Comparison of ENCODE assay signal across 9 cellular contexts in the genomic region with DNA sequence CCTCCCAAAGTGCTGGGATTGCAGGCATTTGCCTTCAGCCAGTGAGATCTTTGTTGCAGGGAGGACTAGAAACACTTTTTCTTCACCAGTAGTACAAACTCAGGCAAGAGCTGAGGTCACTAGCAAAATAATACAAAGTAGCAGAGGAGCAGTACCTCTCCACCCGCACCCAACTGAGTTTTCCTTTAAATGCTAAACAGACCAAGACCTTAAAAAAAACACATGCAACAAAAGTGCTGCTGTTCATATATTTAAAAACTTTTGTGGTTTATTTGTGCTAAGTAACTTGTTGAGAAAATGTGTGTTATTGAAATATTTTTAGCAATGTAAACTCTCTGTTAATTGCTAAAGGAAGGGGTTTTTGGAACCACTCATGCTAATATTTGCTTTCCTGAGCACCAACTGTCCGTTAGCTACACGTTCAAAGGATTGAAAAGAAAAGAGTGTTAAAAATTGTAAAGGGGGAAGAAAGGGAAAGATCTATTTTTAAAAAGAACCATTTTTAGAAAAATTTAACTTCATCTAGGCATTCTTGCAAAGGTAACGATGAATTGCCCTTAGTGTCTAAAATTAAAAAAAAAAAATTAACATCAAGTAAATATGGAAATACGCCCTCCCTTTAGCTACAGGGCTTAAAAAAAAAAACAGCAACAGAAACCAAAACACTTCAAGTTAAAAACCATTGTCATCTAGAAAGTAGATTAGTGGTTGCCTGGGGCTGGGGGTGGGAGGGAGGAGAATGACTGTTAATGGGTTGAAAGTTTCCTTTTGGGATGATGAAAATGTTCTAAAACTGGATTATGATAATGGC.
DNase-seq lines count a peak whose midpoint lies in the region; ATAC-seq, FAIRE-seq and TF ChIP-seq lines count a peak whose summit lies in the region.
"Had no signal": no experiment of that assay in that cellular context is flagged by ENCODE, and none has a peak within 500 bp of the region (broad histone marks: within the 10 kb centered on the region; RNA-seq: fewer than 3 reads in every experiment).

No MANE protein-coding gene starts in this region.

- no peak overlapping the region for H2BK15ac ChIP-seq in H1 (ENCODE audit: low read length)

- H3K14ac ChIP-seq in H1 (ENCODE audit: insufficient read length), result no peak overlapping the region

- peaks cover 0 to 7% (median 2%) of the 10 kb centered on the region in 4 experiments; a peak in 2 of 7 replicates for H3K4me1 ChIP-seq in H1 (replicated peaks in 1 of 4; ENCODE audit: control insufficient read depth in 3 of 4, insufficient read depth in 4 of 4, low read length in 3 of 4)
- H3K4me1 ChIP-seq in heart right ventricle, result no peaks in the 10 kb centered on the region
- no peaks in the 10 kb centered on the region for H3K4me1 ChIP-seq in body of pancreas

- no peak overlapping the region for H3K4ac ChIP-seq in H1 (replicated peaks; ENCODE audit: insufficient read length, low read depth, low read length)

- peak overlapping the region in 1 of 4 experiments; percentile 20; a peak in 2 of 8 replicates for H3K4me3 ChIP-seq in H1 (ENCODE audit: extremely low read depth in 1 of 4, insufficient read depth in 2 of 4, low read depth in 3 of 4, low read length in 4 of 4)
- no peak overlapping the region for H3K4me3 ChIP-seq in heart right ventricle
- H3K4me3 ChIP-seq in body of pancreas, result no peak overlapping the region

- H3K9me3 ChIP-seq in H1 (ENCODE audit: insufficient read depth in 2 of 2, low read depth in 1 of 2, low read length in 1 of 2) (peaks cover 0 to 4% of the 10 kb centered on the region in 2 experiments; a peak in 2 of 4 replicates), heart right ventricle (no peaks in the 10 kb centered on the region), body of pancreas (no peaks in the 10 kb centered on the region)

- H4K5ac ChIP-seq in H1 (ENCODE audit: insufficient read length, low read depth, low read length), result peak overlapping the region; percentile 58

- no peak overlapping the region for H2BK120ac ChIP-seq in H1 (replicated peaks; ENCODE audit: low read depth, low read length)

- no peak for TF ChIP-seq RAD21 in H1 (IDR thresholded peaks at IDR 0.05 in 1 of 2, conservative IDR thresholded peaks at IDR 0.05 in 1 of 2; ENCODE audit: low read depth in 2 of 2, low read length in 2 of 2)

- no peaks in the 10 kb centered on the region for H3K79me2 ChIP-seq in H1 (ENCODE audit: control insufficient read depth in 1 of 2, insufficient read depth in 2 of 2, low read length in 2 of 2)

- TF ChIP-seq POLR2A in H1 (IDR thresholded peaks at IDR 0.05; ENCODE audit: control extremely low read depth in 1 of 2, low read depth in 2 of 2, low read length in 2 of 2), result no peak
- no peak for TF ChIP-seq POLR2A in body of pancreas (IDR thresholded peaks at IDR 0.05)

- no peak overlapping the region for H3K56ac ChIP-seq in H1 (replicated peaks; ENCODE audit: insufficient read length, low read depth, low read length)

- H2AK5ac ChIP-seq in H1 (ENCODE audit: low read depth, low read length), result no peak overlapping the region

- POLR2A ChIA-PET in H1 (lab: Charles Lee; ENCODE audit: partially characterized antibody), result interaction anchor here (0.6 to 1.0 kb wide), 2 partner anchors 10 to 581 kb away, joined by 3 read pairs; no protein-coding TSS in a partner anchor
- POLR2A ChIA-PET in HEK293T (lab: Yijun Ruan, JAX), result interaction anchor here (1.8 kb wide), 1 partner anchor 20 kb away, joined by 9 read pairs; no protein-coding TSS in a partner anchor

- H4K8ac ChIP-seq in H1 (ENCODE audit: extremely low read depth, insufficient read depth, low read length), result no peak overlapping the region

- H3K27ac ChIP-seq in H1 (ENCODE audit: low read depth, low read length), result no peak overlapping the region
- H3K27ac ChIP-seq in heart right ventricle, result no peak overlapping the region
- no peak overlapping the region for H3K27ac ChIP-seq in body of pancreas

- no peak overlapping the region; a peak in 1 of 4 replicates for H3K4me2 ChIP-seq in H1 (ENCODE audit: insufficient read depth in 1 of 2, low read depth in 2 of 2, low read length in 2 of 2)

- H3K27me3 ChIP-seq in H1 (replicated peaks in 1 of 4; ENCODE audit: control insufficient read depth in 3 of 4, extremely low read depth in 1 of 4, insufficient read depth in 3 of 4, low read length in 3 of 4), result no peaks in the 10 kb centered on the region; a peak in 1 of 7 replicates
- H3K27me3 ChIP-seq in heart right ventricle, result no peaks in the 10 kb centered on the region
- no peaks in the 10 kb centered on the region for H3K27me3 ChIP-seq in body of pancreas

- no peaks in the 10 kb centered on the region for H3K79me1 ChIP-seq in H1 (ENCODE audit: low read depth, low read length)

- H2BK5ac ChIP-seq in H1 (ENCODE audit: low read depth, low read length), result no peak overlapping the region

- H3K36me3 ChIP-seq in H1 (ENCODE audit: control insufficient read depth in 2 of 4, insufficient read depth in 4 of 4, low read length in 3 of 4) (no peaks in the 10 kb centered on the region), heart right ventricle (no peaks in the 10 kb centered on the region), body of pancreas (replicated peaks in 1 of 2; ENCODE audit: insufficient read depth in 1 of 2, low read depth in 2 of 2) (no peaks in the 10 kb centered on the region)

- TF ChIP-seq CTCF in GM10266 (IDR thresholded peaks at IDR 0.05; ENCODE audit: control insufficient read depth, insufficient read depth, low read depth, missing control alignments), result no peak
- TF ChIP-seq CTCF in H1 (IDR thresholded peaks at IDR 0.05; ENCODE audit: control extremely low read depth in 1 of 3, insufficient read depth in 1 of 3, low read depth in 1 of 3, low read length in 3 of 3), result no peak
- no peak for TF ChIP-seq CTCF in heart right ventricle (IDR thresholded peaks at IDR 0.05)
- no peak for TF ChIP-seq CTCF in body of pancreas (IDR thresholded peaks at IDR 0.05)

- H3K23ac ChIP-seq in H1 (ENCODE audit: insufficient read length), result no peak overlapping the region

- H3K18ac ChIP-seq in H1 (ENCODE audit: extremely low read depth, low read length), result no peak overlapping the region

- H4K20me1 ChIP-seq in H1 (replicated peaks in 1 of 2; ENCODE audit: control insufficient read depth in 1 of 2, insufficient read depth in 2 of 2, low read length in 2 of 2), result no peaks in the 10 kb centered on the region

- H3K23me2 ChIP-seq in H1 (ENCODE audit: low read depth, low read length), result no peaks in the 10 kb centered on the region

- CTCF ChIA-PET in H1 (lab: Charles Lee; ENCODE audit: partially characterized antibody) (interaction anchor here (1.2 to 3.0 kb wide), 3 partner anchors 13 to 124 kb away, joined by 5 to 9 read pairs (median 6); no protein-coding TSS in a partner anchor), HEK293T (lab: Yijun Ruan, JAX) (interaction anchor here (1.0 kb wide), 1 partner anchor 123 kb away, joined by 3 read pairs; no protein-coding TSS in a partner anchor)

- no peak for FAIRE-seq in H1 (lab: Jason Lieb, UNC)
- FAIRE-seq: astrocyte had no signal

- peak; percentile 87 for ATAC-seq in GM21515 (IDR thresholded peaks at IDR 0.05; ENCODE audit: unreplicated experiment)
- ATAC-seq in HG03565 (IDR thresholded peaks at IDR 0.05; ENCODE audit: unreplicated experiment), result peak; percentile 82
- no peak for ATAC-seq in heart right ventricle
- ATAC-seq in body of pancreas, result no peak

- no peak overlapping the region for H4K91ac ChIP-seq in H1 (replicated peaks; ENCODE audit: insufficient read length, low read length)

- 61% methylated on average over 5 of the region's 5 CpGs; no CpG with 5 or more reads in 1 of the 2 experiments for WGBS in H1 (ENCODE audit: extremely low coverage in 1 of 2, insufficient coverage in 1 of 2, insufficient read length in 1 of 2, insufficient replicate concordance in 2 of 2, low coverage in 1 of 2, low lambda C conversion rate in 2 of 2, missing lambda C conversion rate in 1 of 2), 2 experiments
- 72 to 80% methylated on average over 5 of the region's 5 CpGs for WGBS in heart right ventricle, 2 donors
- WGBS in body of pancreas, 2 donors, result 66 to 67% methylated on average over 5 of the region's 5 CpGs

- H2BK12ac ChIP-seq in H1 (ENCODE audit: low read depth, low read length), result no peak overlapping the region

- H2BK20ac ChIP-seq in H1 (ENCODE audit: low read length), result no peak overlapping the region

- H2AFZ ChIP-seq in H1 (ENCODE audit: low read length), result no peak overlapping the region

- no peak overlapping the region for H3K9ac ChIP-seq in H1 (replicated peaks in 1 of 4; ENCODE audit: extremely low read depth in 1 of 4, low read depth in 3 of 4, low read length in 3 of 4)

- DNase-seq in GM10266 (ENCODE audit: extremely low spot score) (peak; percentile 51), H1 (ENCODE audit: low read depth in 1 of 2, low spot score in 2 of 2) (no peak), heart right ventricle (no peak), body of pancreas (no peak), HEK293T (ENCODE audit: extremely low spot score) (no peak), NCI-H187 treated with DMSO at 0.1 percent for 48 hours (lab: John Stamatoyannopoulos, UW) (no peak)

- intact Hi-C loops in heart right ventricle (cut with DNase I) (no loop called here), body of pancreas (cut with DNase I) (no loop called here)

- TF ChIP-seq EP300 in H1 (IDR thresholded peaks at IDR 0.05; ENCODE audit: borderline replicate concordance in 1 of 2, low read depth in 2 of 2, low read length in 2 of 2), result no peak

TF ChIP-seq in H1, 55 proteins besides CTCF, POLR2A, EP300 and RAD21:
- TF ChIP-seq CBX8 (IDR thresholded peaks at IDR 0.05; ENCODE audit: borderline replicate concordance, low read depth, low read length), result no peak

TF ChIP-seq in HEK293T, 16 proteins besides CTCF, POLR2A, EP300 and RAD21:
- no peak for TF ChIP-seq SP1 (IDR thresholded peaks at IDR 0.05)
- no peak for TF ChIP-seq L3MBTL2 (conservative IDR thresholded peaks at IDR 0.05)
- TF ChIP-seq NFRKB (IDR thresholded peaks at IDR 0.05), result no peak
- TF ChIP-seq SUZ12 (IDR thresholded peaks at IDR 0.05), result no peak
- no peak for TF ChIP-seq ARNT (IDR thresholded peaks at IDR 0.05)
- TF ChIP-seq LEF1 (IDR thresholded peaks at IDR 0.05; ENCODE audit: borderline replicate concordance), result no peak
- no peak for TF ChIP-seq TARDBP (IDR thresholded peaks at IDR 0.05)
- TF ChIP-seq, protein P1, sequence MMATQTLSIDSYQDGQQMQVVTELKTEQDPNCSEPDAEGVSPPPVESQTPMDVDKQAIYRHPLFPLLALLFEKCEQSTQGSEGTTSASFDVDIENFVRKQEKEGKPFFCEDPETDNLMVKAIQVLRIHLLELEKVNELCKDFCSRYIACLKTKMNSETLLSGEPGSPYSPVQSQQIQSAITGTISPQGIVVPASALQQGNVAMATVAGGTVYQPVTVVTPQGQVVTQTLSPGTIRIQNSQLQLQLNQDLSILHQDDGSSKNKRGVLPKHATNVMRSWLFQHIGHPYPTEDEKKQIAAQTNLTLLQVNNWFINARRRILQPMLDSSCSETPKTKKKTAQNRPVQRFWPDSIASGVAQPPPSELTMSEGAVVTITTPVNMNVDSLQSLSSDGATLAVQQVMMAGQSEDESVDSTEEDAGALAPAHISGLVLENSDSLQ (IDR thresholded peaks at IDR 0.05), result no peak
- TF ChIP-seq HDGF (IDR thresholded peaks at IDR 0.05; ENCODE audit: borderline replicate concordance), result no peak
- no peak for TF ChIP-seq FOXK2 (IDR thresholded peaks at IDR 0.05)
- TF ChIP-seq ZNF384 (IDR thresholded peaks at IDR 0.05), result no peak
- TF ChIP-seq FOXM1 (IDR thresholded peaks at IDR 0.05; ENCODE audit: borderline replicate concordance), result no peak

Comparison
In these comparisons a context has a peak if more than half of its experiments do, and no peak if none do; other contexts are left out.
1. ATAC-seq: peak in GM21515 (single experiment) and HG03565 (single experiment); none in heart right ventricle (0 of 8) and body of pancreas (single experiment).